4 cellular contexts compared by ENCODE assay signal in the genomic region with DNA sequence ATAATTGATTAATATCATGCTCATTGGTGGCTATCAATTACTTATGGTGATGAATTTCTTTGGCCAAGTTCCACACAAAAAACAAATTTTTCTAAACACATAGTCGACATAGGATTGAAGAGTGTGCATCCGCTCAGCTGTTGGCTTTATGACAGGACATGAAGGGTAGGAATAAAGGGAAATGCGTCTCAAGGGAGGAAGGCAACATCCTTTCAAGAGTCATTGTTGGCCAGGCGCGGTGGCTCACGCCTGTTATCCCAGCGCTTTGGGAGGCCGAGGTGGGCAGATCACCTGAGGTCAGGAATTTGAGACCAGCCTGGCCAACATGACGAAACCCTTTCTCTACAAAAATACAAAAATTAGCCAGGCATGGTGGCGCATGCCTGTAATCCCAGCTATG. TPM values are rescaled to one million over a fixed set of nuclear protein-coding genes. Genes with fewer than 3 reads are reported as not detected.
"Had no signal": no experiment of that assay in that cellular context is flagged by ENCODE, and none has a peak within 500 bp of the region (broad histone marks: within the 10 kb centered on the region; RNA-seq: fewer than 3 reads in every experiment).

No MANE protein-coding gene starts in this region.

RNA-seq across cellular contexts. Expression of a gene that starts 21.9 kb away (rescaled TPM):
- total RNA-seq: ascending aorta, dermis microvascular lymphatic vessel endothelial cell, frontal cortex, posterior vena cava had no signal
